In genomic region chr1:1432566-1432950, GRCh38 we compare ENCODE assay signal across 1 cellular context.
TF ChIP-seq lines count a peak whose summit lies in the region.

No MANE protein-coding gene starts in this region.

TF ChIP-seq in K562, 482 proteins besides CTCF, POLR2A, EP300 and RAD21:
- no peak for TF ChIP-seq STAG1 (CRISPR knock-in tag; IDR thresholded peaks at IDR 0.05; ENCODE audit: borderline replicate concordance)
- TF ChIP-seq, protein P1, sequence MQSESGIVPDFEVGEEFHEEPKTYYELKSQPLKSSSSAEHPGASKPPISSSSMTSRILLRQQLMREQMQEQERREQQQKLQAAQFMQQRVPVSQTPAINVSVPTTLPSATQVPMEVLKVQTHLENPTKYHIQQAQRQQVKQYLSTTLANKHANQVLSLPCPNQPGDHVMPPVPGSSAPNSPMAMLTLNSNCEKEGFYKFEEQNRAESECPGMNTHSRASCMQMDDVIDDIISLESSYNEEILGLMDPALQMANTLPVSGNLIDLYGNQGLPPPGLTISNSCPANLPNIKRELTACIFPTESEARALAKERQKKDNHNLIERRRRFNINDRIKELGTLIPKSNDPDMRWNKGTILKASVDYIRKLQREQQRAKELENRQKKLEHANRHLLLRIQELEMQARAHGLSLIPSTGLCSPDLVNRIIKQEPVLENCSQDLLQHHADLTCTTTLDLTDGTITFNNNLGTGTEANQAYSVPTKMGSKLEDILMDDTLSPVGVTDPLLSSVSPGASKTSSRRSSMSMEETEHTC (IDR thresholded peaks at IDR 0.05), result 0 out of 2 replicates have a peak, but pooled peaks have one; percentile 8
